In the genomic region with DNA sequence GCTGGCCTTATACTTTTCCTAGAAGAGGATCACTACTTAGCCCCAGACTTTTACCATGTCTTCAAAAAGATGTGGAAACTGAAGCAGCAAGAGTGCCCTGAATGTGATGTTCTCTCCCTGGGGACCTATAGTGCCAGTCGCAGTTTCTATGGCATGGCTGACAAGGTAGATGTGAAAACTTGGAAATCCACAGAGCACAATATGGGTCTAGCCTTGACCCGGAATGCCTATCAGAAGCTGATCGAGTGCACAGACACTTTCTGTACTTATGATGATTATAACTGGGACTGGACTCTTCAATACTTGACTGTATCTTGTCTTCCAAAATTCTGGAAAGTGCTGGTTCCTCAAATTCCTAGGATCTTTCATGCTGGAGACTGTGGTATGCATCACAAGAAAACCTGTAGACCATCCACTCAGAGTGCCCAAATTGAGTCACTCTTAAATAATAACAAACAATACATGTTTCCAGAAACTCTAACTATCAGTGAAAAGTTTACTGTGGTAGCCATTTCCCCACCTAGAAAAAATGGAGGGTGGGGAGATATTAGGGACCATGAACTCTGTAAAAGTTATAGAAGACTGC, we compare ENCODE assay signal across 8 cellular contexts. TPM values are rescaled to one million over a fixed set of nuclear protein-coding genes. Genes with fewer than 3 reads are reported as not detected.
DNase-seq lines count a peak whose midpoint lies in the region; ATAC-seq and TF ChIP-seq lines count a peak whose summit lies in the region.

No MANE protein-coding gene starts in this region.

- H3K9me3 ChIP-seq in Peyer's patch, result no peaks in the 10 kb centered on the region
- no peaks in the 10 kb centered on the region for H3K9me3 ChIP-seq in esophagus squamous epithelium

- peak overlapping the region; percentile 100 for H3K4me3 ChIP-seq in GM12864 (ENCODE audit: low read depth, low read length)
- peak overlapping the region; percentile 79 to 95 (median 87) for H3K4me3 ChIP-seq in Peyer's patch
- H3K4me3 ChIP-seq in esophagus squamous epithelium, result peak overlapping the region; percentile 51 to 93 (median 86)
- peak overlapping the region; percentile 98 for H3K4me3 ChIP-seq in retinal pigment epithelial cell (ENCODE audit: low read length)

- H3K27me3 ChIP-seq in Peyer's patch (no peaks in the 10 kb centered on the region), esophagus squamous epithelium (no peaks in the 10 kb centered on the region)

- intact Hi-C loops in esophagus squamous epithelium (cut with DNase I), result no loop called here

- WGBS in esophagus squamous epithelium, 2 donors, result 39 to 47% methylated on average over 3 of the region's 3 CpGs

- H3K4me1 ChIP-seq in Peyer's patch (peaks cover 0 to 48% (median 14%) of the 10 kb centered on the region in 4 donors), esophagus squamous epithelium (peaks cover 16 to 69% (median 31%) of the 10 kb centered on the region in 3 donors)

- DNase-seq in GM12864 (ENCODE audit: low read depth) (no peak), Peyer's patch (no peak), esophagus squamous epithelium (lab: John Stamatoyannopoulos, UW) (no peak), retinal pigment epithelial cell (ENCODE audit: low read depth) (no peak), NCI-H345 (lab: John Stamatoyannopoulos, UW) (no peak), NCI-H1930 (lab: John Stamatoyannopoulos, UW) (no peak), hippocampal formation (lab: John Stamatoyannopoulos, UW) (no peak)

- no peak for TF ChIP-seq POLR2A in Peyer's patch (IDR thresholded peaks at IDR 0.05)
- no peak for TF ChIP-seq POLR2A in esophagus squamous epithelium (IDR thresholded peaks at IDR 0.05)

- ATAC-seq in GM18519 (IDR thresholded peaks at IDR 0.05; ENCODE audit: low FRiP score, unreplicated experiment), result no peak

- H3K36me3 ChIP-seq in Peyer's patch, result peaks cover 0 to 21% (median 0%) of the 10 kb centered on the region in 3 donors
- peaks cover 3 to 33% (median 7%) of the 10 kb centered on the region in 3 donors for H3K36me3 ChIP-seq in esophagus squamous epithelium

- TF ChIP-seq CTCF in GM12864 (IDR thresholded peaks at IDR 0.05; ENCODE audit: low read depth, low read length, missing control alignments) (no peak), Peyer's patch (IDR thresholded peaks at IDR 0.05) (no peak), esophagus squamous epithelium (IDR thresholded peaks at IDR 0.05) (no peak), retinal pigment epithelial cell (conservative IDR thresholded peaks at IDR 0.05; ENCODE audit: low read depth, low read length) (no peak)

- H3K27ac ChIP-seq in Peyer's patch (peak overlapping the region in 3 of 4 donors; percentile 94 to 98 (median 95)), esophagus squamous epithelium (peak overlapping the region in 2 of 4 donors; percentile 3 to 22)

RNA-seq across cellular contexts. Expression of gene MGAT2, which starts 1.5 kb away (rescaled TPM):
- total RNA-seq in Peyer's patch (10 to 100 TPM; 12.4 to 76.4 (median 39.6) TPM), esophagus squamous epithelium (10 to 100 TPM; 13.9 to 28.0 (median 19.7) TPM)

RNA-seq across cellular contexts. Expression of gene RPL36AL, which starts 1.7 kb away (rescaled TPM):
- total RNA-seq in Peyer's patch (100 to 1,000 TPM; 117 to 225 (median 169) TPM), esophagus squamous epithelium (100 to 1,000 TPM; 188 to 260 (median 211) TPM)

RNA-seq across cellular contexts. Expression of gene DNAAF2, which starts 12.9 kb away (rescaled TPM):
- total RNA-seq in Peyer's patch (10 to 100 TPM; 10.7 to 17.4 (median 16.3) TPM), esophagus squamous epithelium (10 to 100 TPM in 2 of 4 donors, 1 to 10 TPM in 2; 5.0 to 11.6 (median 9.6) TPM)

RNA-seq across cellular contexts. Expression of gene LRR1, which starts 23.4 kb away (rescaled TPM):
- total RNA-seq in Peyer's patch (10 to 100 TPM; 16.3 to 20.7 (median 18.3) TPM), esophagus squamous epithelium (10 to 100 TPM in 2 of 4 donors, 1 to 10 TPM in 2; 5.5 to 19.8 (median 12.8) TPM)

RNA-seq across cellular contexts. Expression of gene RPS29, which starts 35.9 kb away (rescaled TPM):
- 1,000 to 10,000 TPM; 1,474 to 8,142 (median 3,050) TPM for total RNA-seq in Peyer's patch
- total RNA-seq in esophagus squamous epithelium, result over 10,000 TPM in 1 of 4 donors, 1,000 to 10,000 TPM in 2, 100 to 1,000 TPM in 1; 911 to 13,326 (median 8,997) TPM
